37 cellular contexts compared by ENCODE assay signal in the genomic region with DNA sequence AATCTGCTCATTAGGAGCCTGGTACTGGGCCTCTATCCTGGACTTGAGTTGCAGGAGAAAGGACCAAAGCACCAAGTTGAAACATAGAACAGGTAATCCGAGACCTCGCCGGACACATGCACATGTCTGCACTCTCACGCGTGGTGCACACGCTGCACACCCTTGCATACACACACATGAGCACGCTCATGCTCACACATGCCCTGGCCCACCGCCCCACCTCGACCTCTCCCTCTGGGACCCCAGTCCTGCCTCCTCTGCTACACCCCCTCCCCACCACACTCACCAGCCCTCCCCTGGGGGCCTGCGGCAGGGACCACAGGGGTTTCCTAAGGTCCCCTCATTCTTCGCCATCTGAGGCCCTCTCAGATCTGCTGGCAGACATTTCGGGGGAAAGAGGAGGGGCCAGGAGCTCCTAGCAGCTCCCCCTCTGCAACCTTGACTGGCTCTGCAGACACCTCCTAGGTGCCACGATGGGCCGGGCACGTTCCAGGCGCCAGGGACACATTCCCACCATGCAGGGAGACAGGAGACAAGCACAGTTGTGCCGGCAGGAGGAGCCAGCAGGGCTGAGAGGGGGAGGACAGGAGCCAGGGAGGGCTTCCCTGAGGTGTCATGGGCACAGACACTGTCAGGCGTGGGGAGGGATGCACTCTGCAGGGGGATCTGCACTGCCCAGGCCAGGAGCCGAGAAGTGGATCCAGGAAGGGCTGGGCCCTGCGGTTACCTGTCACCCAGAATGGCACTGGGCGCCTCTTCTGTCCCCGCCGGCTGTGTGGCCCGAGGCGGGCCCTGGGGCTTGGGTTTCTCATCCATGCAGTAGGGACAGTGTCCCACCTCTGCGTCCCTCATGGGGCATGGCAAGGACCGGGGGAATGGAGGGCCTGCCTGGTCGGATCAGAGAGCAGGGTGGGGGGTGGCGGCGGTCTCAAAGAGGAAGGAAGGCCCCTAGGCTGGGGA.
"Had no signal": no experiment of that assay in that cellular context is flagged by ENCODE, and none has a peak within 500 bp of the region (broad histone marks: within the 10 kb centered on the region; RNA-seq: fewer than 3 reads in every experiment).

No MANE protein-coding gene starts in this region.

- H3K27ac Mint-ChIP-seq: activated B cell treated with CpG ODN at 0.5 μM for 24 hours; activated CD4-positive, alpha-beta memory T cell treated with anti-CD3 and anti-CD28 coated beads for 36 hours; activated naive CD4-positive, alpha-beta T cell treated with anti-CD3 and anti-CD28 coated beads for 36 hours; activated naive CD4-positive, alpha-beta T cell treated with anti-CD3 and anti-CD28 coated beads, Interleukin-2, amount 50 U/mL, for 72 hours; activated T-helper 1 cell treated with anti-CD3 and anti-CD28 coated beads, Interleukin-12 subunit alpha, Interleukin-12 subunit beta, Interleukin-2, Interleukin-4 antibody, amounts not matched to agents 30 ng/mL and 10 ng/mL and 1 ng/mL, durations not matched to agents 14 hours and 24 hours and 36 hours had no signal

- H3K4me3 ChIP-seq: adrenal gland, body of pancreas, breast epithelium, MG63, PC-9 had no signal

- H3K9me3 ChIP-seq: adrenal gland, MG63 had no signal

- H3K27ac ChIP-seq: adrenal gland, body of pancreas, breast epithelium, PC-9, RWPE1, VCaP had no signal

- H3K27me3 ChIP-seq: adrenal gland, body of pancreas, breast epithelium, MG63 had no signal

- H3K4me1 ChIP-seq: adrenal gland, body of pancreas, breast epithelium had no signal

- H3K4me2 ChIP-seq: PC-9 had no signal

- H3K4me1 Mint-ChIP-seq: activated B cell treated with CpG ODN at 0.5 μM for 24 hours had no signal

- H3K4me3 Mint-ChIP-seq: activated B cell treated with CpG ODN at 0.5 μM for 24 hours; activated CD4-positive, alpha-beta memory T cell treated with anti-CD3 and anti-CD28 coated beads for 36 hours; activated naive CD4-positive, alpha-beta T cell treated with anti-CD3 and anti-CD28 coated beads for 36 hours; activated T-cell treated with anti-CD3 and anti-CD28 coated beads, Interleukin-2, amount 50 U/mL, for 4 hours; activated T-helper 1 cell treated with anti-CD3 and anti-CD28 coated beads, Interleukin-12 subunit alpha, Interleukin-12 subunit beta, Interleukin-2, Interleukin-4 antibody, amounts not matched to agents 30 ng/mL and 10 ng/mL and 1 ng/mL, durations not matched to agents 14 hours and 24 hours and 36 hours had no signal

- H3K27me3 Mint-ChIP-seq: activated CD4-positive, alpha-beta memory T cell treated with anti-CD3 and anti-CD28 coated beads for 36 hours had no signal

- ATAC-seq: activated naive CD4-positive, alpha-beta T cell treated with anti-CD3 and anti-CD28 coated beads, Interleukin-2, amount 50 U/mL, for 72 hours; activated T-cell treated with anti-CD3 and anti-CD28 coated beads, Interleukin-2, amount 50 U/mL, for 4 hours; body of pancreas had no signal

- H3K36me3 ChIP-seq: adrenal gland, breast epithelium, MG63 had no signal

- DNase-seq: activated B cell treated with CpG ODN at 0.5 μM for 24 hours; activated CD4-positive, alpha-beta memory T cell treated with anti-CD3 and anti-CD28 coated beads for 36 hours; activated CD4-positive, alpha-beta T cell treated with anti-CD3 and anti-CD28 coated beads for 4 hours; activated CD4-positive, alpha-beta T cell treated with anti-CD3 and anti-CD28 coated beads, Interleukin-2, amount 50 U/mL, for 1 hour; activated CD4-positive, CD25-positive, alpha-beta regulatory T cell treated with anti-CD3 and anti-CD28 coated beads, Interleukin-2, amount 50 U/mL, for 72 hours; activated CD8-positive, alpha-beta memory T cell treated with anti-CD3 and anti-CD28 coated beads, Interleukin-2, amount 50 U/mL, for 4 hours; activated gamma-delta T cell treated with Interleukin-2 at 50 U/mL for 16 hours; activated naive CD4-positive, alpha-beta T cell treated with anti-CD3 and anti-CD28 coated beads for 36 hours; activated T-cell treated with anti-CD3 and anti-CD28 coated beads for 4 hours; activated T-cell treated with anti-CD3 and anti-CD28 coated beads, Interleukin-2, amount 50 U/mL, for 4 hours; adrenal gland; body of pancreas; Kasumi-1; MG63; NCI-H1048; NCI-H1105 treated with DMSO at 0.1 percent for 48 hours; NCI-H1436; NCI-H1694 treated with DMSO at 0.1 percent for 48 hours; NCI-H2029; NCI-H2171; NCI-H510A; NCI-H526; NCI-H748 treated with DMSO at 0.1 percent for 48 hours; NK-92 treated with Interleukin-12 subunit alpha and Interleukin-12 subunit beta, amount 100 ng/mL, for 24 hours; PC-9; Right ventricle myocardium superior; SW 1271; T-helper 1 cell; T-helper 2 cell; T-helper 9 cell had no signal

- FAIRE-seq: astrocyte, RCC 7860 had no signal
